Comparison of ENCODE assay signal across 8 cellular contexts in genomic region chr21:17610862-17611261, GRCh38. TPM values are rescaled to one million over a fixed set of nuclear protein-coding genes. Genes with fewer than 3 reads are reported as not detected.
DNase-seq lines count a peak whose midpoint lies in the region; ATAC-seq and TF ChIP-seq lines count a peak whose summit lies in the region.

No MANE protein-coding gene starts in this region.

- no peaks in the 10 kb centered on the region for H3K9me3 Mint-ChIP-seq in activated CD4-positive, alpha-beta T cell treated with anti-CD3 and anti-CD28 coated beads, Interleukin-2, amount 10 ng/mL, durations not matched to agents 24 days and 14 days
- peaks cover 4% of the 10 kb centered on the region for H3K9me3 Mint-ChIP-seq in glutamatergic neuron (ENCODE audit: unreplicated experiment)

- H3K4me1 Mint-ChIP-seq in activated CD4-positive, alpha-beta T cell treated with anti-CD3 and anti-CD28 coated beads, Interleukin-2, amount 10 ng/mL, durations not matched to agents 24 days and 14 days, result peaks cover 46% of the 10 kb centered on the region
- H3K4me1 Mint-ChIP-seq in glutamatergic neuron (ENCODE audit: low read depth, unreplicated experiment), result peaks cover 4% of the 10 kb centered on the region

- H3K9me3 ChIP-seq in skeletal muscle satellite cell (replicated peaks; ENCODE audit: low read length), result no peaks in the 10 kb centered on the region

- peak overlapping the region; percentile 84 for H3K4me3 Mint-ChIP-seq in activated CD4-positive, alpha-beta T cell treated with anti-CD3 and anti-CD28 coated beads, Interleukin-2, amount 10 ng/mL, durations not matched to agents 24 days and 14 days
- peak overlapping the region; percentile 95 for H3K4me3 Mint-ChIP-seq in glutamatergic neuron (ENCODE audit: unreplicated experiment)

- H3K36me3 Mint-ChIP-seq in activated CD4-positive, alpha-beta T cell treated with anti-CD3 and anti-CD28 coated beads, Interleukin-2, amount 10 ng/mL, durations not matched to agents 24 days and 14 days (ENCODE audit: low read depth), result peaks cover 38% of the 10 kb centered on the region
- H3K36me3 Mint-ChIP-seq in glutamatergic neuron (ENCODE audit: unreplicated experiment), result peaks cover 4% of the 10 kb centered on the region

- intact Hi-C loops in activated CD4-positive, alpha-beta T cell treated with anti-CD3 and anti-CD28 coated beads, Interleukin-2, amount 10 ng/mL, durations not matched to agents 24 days and 14 days (cut with micrococcal nuclease), result loop anchor here (1.0 to 5.0 kb wide), 4 partner anchors 98 to 1879 kb away; partner anchors contain the start of gene CXADR

- H3K9ac ChIP-seq in skeletal muscle satellite cell (ENCODE audit: low read depth, low read length), result peak overlapping the region; percentile 93

- no peak for TF ChIP-seq CTCF in glutamatergic neuron (IDR thresholded peaks at IDR 0.05; ENCODE audit: partially characterized antibody, unreplicated experiment)

- H3K4me1 ChIP-seq in skeletal muscle satellite cell (ENCODE audit: control insufficient read depth, insufficient read depth, low read length), result peaks cover 7% of the 10 kb centered on the region

- no peak for ATAC-seq in HG03139 (IDR thresholded peaks at IDR 0.05; ENCODE audit: unreplicated experiment)
- no peak for ATAC-seq in GM18867 (IDR thresholded peaks at IDR 0.05; ENCODE audit: unreplicated experiment)

- H3K4me3 ChIP-seq in skeletal muscle satellite cell (ENCODE audit: low read length), result peak overlapping the region; percentile 73

- peak overlapping the region; percentile 90 for H3K4me2 ChIP-seq in skeletal muscle satellite cell (ENCODE audit: low read length)

- peaks cover 8% of the 10 kb centered on the region for H3K36me3 ChIP-seq in skeletal muscle satellite cell (ENCODE audit: insufficient read depth, low read length)

- H3K27ac Mint-ChIP-seq in activated CD4-positive, alpha-beta T cell treated with anti-CD3 and anti-CD28 coated beads, Interleukin-2, amount 10 ng/mL, durations not matched to agents 24 days and 14 days, result peak overlapping the region; percentile 96
- no peak overlapping the region for H3K27ac Mint-ChIP-seq in glutamatergic neuron (ENCODE audit: unreplicated experiment)

- no peaks in the 10 kb centered on the region for H3K27me3 ChIP-seq in skeletal muscle satellite cell (ENCODE audit: control insufficient read depth, insufficient read depth, low read length)

- H3K27me3 Mint-ChIP-seq in activated CD4-positive, alpha-beta T cell treated with anti-CD3 and anti-CD28 coated beads, Interleukin-2, amount 10 ng/mL, durations not matched to agents 24 days and 14 days, result no peaks in the 10 kb centered on the region
- H3K27me3 Mint-ChIP-seq in glutamatergic neuron (ENCODE audit: unreplicated experiment), result peaks cover 12% of the 10 kb centered on the region

- DNase-seq in activated CD4-positive, alpha-beta T cell treated with anti-CD3 and anti-CD28 coated beads for 48 hours, result peak; percentile 4
- no peak for DNase-seq in activated CD4-positive, alpha-beta T cell treated with anti-CD3 and anti-CD28 coated beads, Interleukin-2, amount 50 U/mL, for 4 hours
- DNase-seq in activated CD4-positive, alpha-beta T cell treated with anti-CD3 and anti-CD28 coated beads, Interleukin-2, amount 10 ng/mL, durations not matched to agents 24 days and 14 days, result peak; percentile 65
- DNase-seq in glutamatergic neuron, result no peak
- DNase-seq in HCEC 1CT, result no peak

RNA-seq across cellular contexts. Expression of gene BTG3, which starts 1.8 kb away (rescaled TPM):
- 74.4 and 80.5 TPM in 2 replicates for total RNA-seq in activated CD4-positive, alpha-beta T cell treated with anti-CD3 and anti-CD28 coated beads, Interleukin-2, amount 10 ng/mL, durations not matched to agents 24 days and 14 days
- 23.3 TPM for total RNA-seq in glutamatergic neuron (ENCODE audit: unreplicated experiment)
- 29.1 and 31.7 TPM in 2 replicates for total RNA-seq in skeletal muscle satellite cell (2012; rRNA removed)

Comparison
In these comparisons a context has a peak if more than half of its experiments do, and no peak if none do; other contexts are left out.
1. DNase-seq: peak in activated CD4-positive, alpha-beta T cell treated with anti-CD3 and anti-CD28 coated beads for 48 hours (single experiment) and activated CD4-positive, alpha-beta T cell treated with anti-CD3 and anti-CD28 coated beads, Interleukin-2, amount 10 ng/mL, durations not matched to agents 24 days and 14 days (single experiment); none in activated CD4-positive, alpha-beta T cell treated with anti-CD3 and anti-CD28 coated beads, Interleukin-2, amount 50 U/mL, for 4 hours (0 of 2), glutamatergic neuron (single experiment) and HCEC 1CT (single experiment).